Comparison of ENCODE assay signal across 18 cellular contexts in the genomic region with DNA sequence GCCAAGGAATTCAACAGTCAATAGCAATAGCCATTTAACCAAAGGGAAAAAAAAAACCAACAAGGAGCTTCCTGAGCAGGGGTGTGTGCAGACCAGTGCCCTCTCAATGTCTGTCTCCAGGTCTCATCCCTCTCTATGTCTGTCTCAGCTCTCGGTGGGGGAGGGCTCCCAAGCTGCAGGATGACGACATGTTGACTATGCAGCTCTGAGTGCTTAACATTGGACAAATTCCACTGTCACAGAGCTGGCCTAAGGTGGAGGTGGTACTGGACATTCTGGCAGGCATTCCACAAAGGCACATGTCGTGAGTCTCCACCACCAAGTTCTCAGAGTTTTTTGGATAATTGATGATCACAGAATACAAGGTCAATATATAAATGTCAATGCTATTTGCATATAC. TPM values are rescaled to one million over a fixed set of nuclear protein-coding genes. Genes with fewer than 3 reads are reported as not detected.
DNase-seq lines count a peak whose midpoint lies in the region; ATAC-seq and TF ChIP-seq lines count a peak whose summit lies in the region.
"Had no signal": no experiment of that assay in that cellular context is flagged by ENCODE, and none has a peak within 500 bp of the region (broad histone marks: within the 10 kb centered on the region; RNA-seq: fewer than 3 reads in every experiment).

No MANE protein-coding gene starts in this region.

- 96% methylated on average over 3 of the region's 3 CpGs; no CpG with 5 or more reads in 1 of the 2 donors for WGBS in transverse colon (ENCODE audit: low coverage in 1 of 2), 2 donors

- H3K9me3 Mint-ChIP-seq in WTC11 (peaks cover 10% of the 10 kb centered on the region), type B pancreatic cell (no peaks in the 10 kb centered on the region)
- H3K9me3 Mint-ChIP-seq: activated naive CD4-positive, alpha-beta T cell treated with anti-CD3 and anti-CD28 coated beads, Interleukin-2, amount 10 ng/mL, durations not matched to agents 7 days and 5 days; CD4-positive, CD25-positive, alpha-beta regulatory T cell had no signal

- H3K36me3 ChIP-seq in transverse colon = no peaks in the 10 kb centered on the region

- CTCF ChIA-PET in WTC11 (lab: Charles Lee) = interaction anchor here (1.5 to 3.1 kb wide), 3 partner anchors 95 to 201 kb away, joined by 3 to 35 read pairs (median 20); no protein-coding TSS in a partner anchor

- H3K4me1 Mint-ChIP-seq in WTC11 (peaks cover 11% of the 10 kb centered on the region), type B pancreatic cell (ENCODE audit: unreplicated experiment) (peaks cover 12% of the 10 kb centered on the region)

- H3K4me3 Mint-ChIP-seq in WTC11 = no peak overlapping the region
- no peak overlapping the region for H3K4me3 Mint-ChIP-seq in type B pancreatic cell
- H3K4me3 Mint-ChIP-seq: activated naive CD4-positive, alpha-beta T cell treated with anti-CD3 and anti-CD28 coated beads, Interleukin-2, amount 10 ng/mL, durations not matched to agents 7 days and 5 days had no signal

- in situ Hi-C loops in transverse colon (cut with MboI; ENCODE audit: low pct_ligation_motif_present in 1 of 4, low pct_unique_long_range_greater_than_20kb in 1 of 4, low sequenced_read_pairs in 3 of 4) = loop anchor here in 3 of 4 donors (5.0 to 25.0 kb wide), 4 partner anchors 99 to 1058 kb away; a partner anchor contains a TSS

- no peaks in the 10 kb centered on the region for H3K27me3 ChIP-seq in transverse colon
- H3K27me3 ChIP-seq: MG63 had no signal

- TF ChIP-seq EP300 in transverse colon (IDR thresholded peaks at IDR 0.05; ENCODE audit: low read depth) = no peak

- intact Hi-C loops in transverse colon (cut with DNase I; ENCODE audit: low total_unique reads) = loop anchor here (5.0 to 10.0 kb wide), 2 partner anchors 97 to 201 kb away; no protein-coding TSS in a partner anchor

- H3K4me1 ChIP-seq in transverse colon = peaks cover 4 to 20% (median 14%) of the 10 kb centered on the region in 4 donors
- H3K4me1 ChIP-seq: parathyroid adenoma had no signal

- no peak for TF ChIP-seq POLR2A in transverse colon (IDR thresholded peaks at IDR 0.05)

- TF ChIP-seq CTCF in WTC11 (IDR thresholded peaks at IDR 0.05) (no peak), type B pancreatic cell (conservative IDR thresholded peaks at IDR 0.05) (no peak), transverse colon (IDR thresholded peaks at IDR 0.05) (no peak)

- H3K27ac ChIP-seq in transverse colon = no peak overlapping the region
- H3K27ac ChIP-seq: parathyroid adenoma had no signal

- peak; percentile 11 for DNase-seq in HCEC 1CT
- no peak for DNase-seq in WTC11 (ENCODE audit: low spot score)
- DNase-seq in kidney tubule cell (ENCODE audit: low spot score) = peak; percentile 79
- DNase-seq in type B pancreatic cell (ENCODE audit: extremely low spot score, unreplicated experiment) = no peak
- no peak for DNase-seq in transverse colon
- DNase-seq: activated CD4-positive, alpha-beta T cell treated with anti-CD3 and anti-CD28 coated beads, Interleukin-2, amount 50 U/mL, for 1 hour; activated naive CD4-positive, alpha-beta T cell treated with anti-CD3 and anti-CD28 coated beads, Interleukin-2, amount 10 ng/mL, durations not matched to agents 7 days and 5 days; CD4-positive, CD25-positive, alpha-beta regulatory T cell; effector CD4-positive, alpha-beta T cell; GOT3; left colon; MG63; NCI-H187 treated with DMSO at 0.1 percent for 48 hours; NCI-H524; small intestine had no signal

- ATAC-seq in WTC11 = no peak
- no peak for ATAC-seq in HG02938 (IDR thresholded peaks at IDR 0.05; ENCODE audit: unreplicated experiment)
- no peak for ATAC-seq in GM18517 (IDR thresholded peaks at IDR 0.05; ENCODE audit: unreplicated experiment)
- ATAC-seq: left colon had no signal

- H3K27ac Mint-ChIP-seq in WTC11 = no peak overlapping the region
- H3K27ac Mint-ChIP-seq in type B pancreatic cell = peak overlapping the region; percentile 46
- H3K27ac Mint-ChIP-seq: activated naive CD4-positive, alpha-beta T cell treated with anti-CD3 and anti-CD28 coated beads, Interleukin-2, amount 10 ng/mL, durations not matched to agents 7 days and 5 days had no signal

- POLR2A ChIA-PET in WTC11 (lab: Charles Lee) = no interaction called here

- no peak overlapping the region for H3K4me3 ChIP-seq in transverse colon
- H3K4me3 ChIP-seq: MG63 had no signal

- H3K36me3 Mint-ChIP-seq in WTC11 (peaks cover 5% of the 10 kb centered on the region; the same call in 1 of the 2 replicates), type B pancreatic cell (no peaks in the 10 kb centered on the region)
- H3K36me3 Mint-ChIP-seq: CD4-positive, CD25-positive, alpha-beta regulatory T cell had no signal

- peaks cover 4% of the 10 kb centered on the region for H3K27me3 Mint-ChIP-seq in WTC11 (ENCODE audit: low read depth)
- H3K27me3 Mint-ChIP-seq in type B pancreatic cell = no peaks in the 10 kb centered on the region
- H3K27me3 Mint-ChIP-seq: CD4-positive, CD25-positive, alpha-beta regulatory T cell had no signal

- no peaks in the 10 kb centered on the region for H3K9me3 ChIP-seq in transverse colon
- H3K9me3 ChIP-seq: MG63 had no signal

TF ChIP-seq in WTC11, 78 proteins besides CTCF, POLR2A, EP300 and RAD21:
- peak; percentile 66 for TF ChIP-seq GABPB1 (CRISPR knock-in tag; IDR thresholded peaks at IDR 0.05)
- no peak for TF ChIP-seq NFATC4 (CRISPR knock-in tag; IDR thresholded peaks at IDR 0.05)

RNA-seq across cellular contexts. Expression of a gene that starts 2.0 kb away (rescaled TPM):
- total RNA-seq in WTC11 (2021) (16.8 to 20.3 TPM (median 17.9 TPM) in 3 replicates), type B pancreatic cell (ENCODE audit: low replicate concordance) (37.9 and 41.9 TPM in 2 replicates), transverse colon (10 to 100 TPM; 12.1 to 78.4 (median 48.8) TPM)

Comparison
In these comparisons a context has a peak if more than half of its experiments do, and no peak if none do; other contexts are left out.
1. DNase-seq: peak in HCEC 1CT (single experiment) and kidney tubule cell (single experiment); none in WTC11 (single experiment), type B pancreatic cell (single experiment) and transverse colon (single experiment).